In the genomic region with DNA sequence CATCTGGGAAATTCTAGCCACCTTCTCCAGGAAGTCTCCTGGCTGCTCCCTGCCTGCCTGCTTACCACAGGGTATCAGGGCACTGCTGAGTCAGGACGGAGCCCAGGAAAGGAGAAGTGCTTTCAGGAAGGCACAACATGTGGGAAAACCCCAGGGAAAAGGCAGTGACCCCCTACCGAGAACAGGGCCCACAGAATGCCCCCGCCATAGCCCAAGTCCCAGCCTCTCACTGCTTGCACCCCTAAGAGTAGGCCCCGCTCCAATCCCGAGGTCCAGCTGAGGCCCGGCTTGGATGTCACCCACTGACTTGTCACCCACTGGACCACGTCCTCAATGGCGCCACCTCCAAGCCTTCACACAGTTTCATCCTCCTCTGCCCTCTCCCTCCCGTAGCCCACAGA, we compare ENCODE assay signal across 20 cellular contexts. TPM values are rescaled to one million over a fixed set of nuclear protein-coding genes. Genes with fewer than 3 reads are reported as not detected.
DNase-seq lines count a peak whose midpoint lies in the region; ATAC-seq and TF ChIP-seq lines count a peak whose summit lies in the region.
"Had no signal": no experiment of that assay in that cellular context is flagged by ENCODE, and none has a peak within 500 bp of the region (broad histone marks: within the 10 kb centered on the region; RNA-seq: fewer than 3 reads in every experiment).

No MANE protein-coding gene starts in this region.

- peaks cover 41% of the 10 kb centered on the region for H3K4me1 Mint-ChIP-seq in activated naive CD8-positive, alpha-beta T cell treated with anti-CD3 and anti-CD28 coated beads for 36 hours
- peaks cover 49% of the 10 kb centered on the region for H3K4me1 Mint-ChIP-seq in activated naive CD8-positive, alpha-beta T cell treated with anti-CD3 and anti-CD28 coated beads, Interleukin-2, amount 50 U/mL, for 24 hours
- peaks cover 55% of the 10 kb centered on the region for H3K4me1 Mint-ChIP-seq in activated CD8-positive, alpha-beta T cell treated with anti-CD3 and anti-CD28 coated beads for 36 hours (ENCODE audit: low read depth)

- 73 to 87% (median 80%) methylated on average over 8 to 9 of the region's 9 CpGs for WGBS in stomach, 5 donors
- WGBS in GM23248 (ENCODE audit: low coverage in 1 of 2, low lambda C conversion rate in 2 of 2, missing lambda C conversion rate in 2 of 2), 2 experiments, result 75 to 82% methylated on average over 9 of the region's 9 CpGs

- no peak overlapping the region for H3K4me3 Mint-ChIP-seq in activated naive CD8-positive, alpha-beta T cell treated with anti-CD3 and anti-CD28 coated beads for 36 hours
- no peak overlapping the region for H3K4me3 Mint-ChIP-seq in activated naive CD8-positive, alpha-beta T cell treated with anti-CD3 and anti-CD28 coated beads, Interleukin-2, amount 50 U/mL, for 24 hours
- H3K4me3 Mint-ChIP-seq in activated CD8-positive, alpha-beta T cell treated with anti-CD3 and anti-CD28 coated beads for 36 hours, result no peak overlapping the region

- H3F3A ChIP-seq in GM23248 (ENCODE audit: insufficient read depth), result no peaks in the 10 kb centered on the region

- no peaks in the 10 kb centered on the region for H3K9me3 ChIP-seq in left lung
- H3K9me3 ChIP-seq in stomach, result no peaks in the 10 kb centered on the region
- H3K9me3 ChIP-seq in GM23248 (ENCODE audit: low read depth), result no peaks in the 10 kb centered on the region
- H3K9me3 ChIP-seq: ovary had no signal

- DNase-seq in activated naive CD8-positive, alpha-beta T cell treated with anti-CD3 and anti-CD28 coated beads for 36 hours, result no peak
- no peak for DNase-seq in activated naive CD8-positive, alpha-beta T cell treated with anti-CD3 and anti-CD28 coated beads, Interleukin-2, amount 50 U/mL, for 24 hours
- no peak for DNase-seq in activated CD8-positive, alpha-beta T cell treated with anti-CD3 and anti-CD28 coated beads for 36 hours
- peak; percentile 70 to 81 for DNase-seq in left lung
- no peak for DNase-seq in stomach
- no peak for DNase-seq in GM23248
- DNase-seq in EL, result no peak
- DNase-seq: activated CD4-positive, CD25-positive, alpha-beta regulatory T cell treated with anti-CD3 and anti-CD28 coated beads, Interleukin-2, amount 50 U/mL, for 72 hours; activated T-cell treated with anti-CD3 and anti-CD28 coated beads, Interleukin-2, amount 50 U/mL, for 1 hour; foreskin melanocyte; NCI-H1105 treated with DMSO at 0.1 percent for 48 hours; NCI-H82; ovary; RPMI8226; stimulated activated naive CD4-positive, alpha-beta T cell; T-cell had no signal

- peaks cover 0 to 49% of the 10 kb centered on the region in 2 donors for H3K36me3 ChIP-seq in left lung
- H3K36me3 ChIP-seq in stomach, result peaks cover 4 to 49% (median 35%) of the 10 kb centered on the region in 4 donors
- no peaks in the 10 kb centered on the region for H3K36me3 ChIP-seq in GM23248 (ENCODE audit: low read depth)
- H3K36me3 ChIP-seq: ovary had no signal

- peak overlapping the region; percentile 40 for H3K27ac Mint-ChIP-seq in activated naive CD8-positive, alpha-beta T cell treated with anti-CD3 and anti-CD28 coated beads for 36 hours
- H3K27ac Mint-ChIP-seq in activated naive CD8-positive, alpha-beta T cell treated with anti-CD3 and anti-CD28 coated beads, Interleukin-2, amount 50 U/mL, for 24 hours, result no peak overlapping the region
- peak overlapping the region; percentile 50 for H3K27ac Mint-ChIP-seq in activated CD8-positive, alpha-beta T cell treated with anti-CD3 and anti-CD28 coated beads for 36 hours

- TF ChIP-seq EP300 in stomach (IDR thresholded peaks at IDR 0.05), result no peak

- H3K4me3 ChIP-seq in left lung (peak overlapping the region in 1 of 2 donors; percentile 65), stomach (peak overlapping the region in 1 of 4 donors; percentile 8), GM23248 (no peak overlapping the region)
- H3K4me3 ChIP-seq: K562, ovary, smooth muscle cell had no signal

- H3K27ac ChIP-seq in left lung (peak overlapping the region; percentile 36 to 57), stomach (peak overlapping the region in 3 of 5 donors; percentile 0 to 16 (median 10)), GM23248 (no peak overlapping the region)
- H3K27ac ChIP-seq: ovary had no signal

- no peak for TF ChIP-seq CTCF in activated CD8-positive, alpha-beta T cell treated with anti-CD3 and anti-CD28 coated beads for 36 hours (IDR thresholded peaks at IDR 0.05)
- TF ChIP-seq CTCF in left lung (IDR thresholded peaks at IDR 0.05), result no peak
- no peak for TF ChIP-seq CTCF in stomach (IDR thresholded peaks at IDR 0.05)

- H3K9ac ChIP-seq in GM23248, result no peak overlapping the region

- H3K27me3 ChIP-seq in left lung (no peaks in the 10 kb centered on the region), stomach (no peaks in the 10 kb centered on the region), GM23248 (replicated peaks; ENCODE audit: insufficient read depth) (no peaks in the 10 kb centered on the region)
- H3K27me3 ChIP-seq: ovary had no signal

- H4K20me1 ChIP-seq in GM23248 (ENCODE audit: insufficient read depth), result 0 out of 2 replicates have a peak, but pooled peaks cover 3% of the 10 kb centered on the region

- no peaks in the 10 kb centered on the region for H3K27me3 Mint-ChIP-seq in activated naive CD8-positive, alpha-beta T cell treated with anti-CD3 and anti-CD28 coated beads for 36 hours
- H3K27me3 Mint-ChIP-seq in activated naive CD8-positive, alpha-beta T cell treated with anti-CD3 and anti-CD28 coated beads, Interleukin-2, amount 50 U/mL, for 24 hours, result no peaks in the 10 kb centered on the region
- H3K27me3 Mint-ChIP-seq in activated CD8-positive, alpha-beta T cell treated with anti-CD3 and anti-CD28 coated beads for 36 hours, result no peaks in the 10 kb centered on the region
- H3K27me3 Mint-ChIP-seq: T-cell had no signal

- H3K9me2 ChIP-seq in GM23248 (ENCODE audit: insufficient read depth), result no peaks in the 10 kb centered on the region

- POLR2A ChIA-PET in activated CD8-positive, alpha-beta T cell treated with anti-CD3 and anti-CD28 coated beads for 36 hours (lab: Charles Lee), result interaction anchor here (1.2 to 1.3 kb wide), 2 partner anchors 14 to 15 kb away, joined by 3 to 4 read pairs; no protein-coding TSS in a partner anchor

- CTCF ChIA-PET in activated CD8-positive, alpha-beta T cell treated with anti-CD3 and anti-CD28 coated beads for 36 hours (lab: Charles Lee), result interaction anchor here (0.9 to 1.2 kb wide), 3 partner anchors 34 to 460 kb away, joined by 3 to 4 read pairs (median 3); no protein-coding TSS in a partner anchor

- H3K4me1 ChIP-seq in left lung (peaks cover 38 to 95% of the 10 kb centered on the region in 2 donors), stomach (peaks cover 31 to 85% (median 65%) of the 10 kb centered on the region in 4 donors), GM23248 (ENCODE audit: insufficient read depth) (peaks cover 14% of the 10 kb centered on the region)

- intact Hi-C loops in activated CD8-positive, alpha-beta T cell treated with anti-CD3 and anti-CD28 coated beads for 36 hours (cut with micrococcal nuclease), result no loop called here
- intact Hi-C loops in left lung (cut with DNase I) (no loop called here), stomach (cut with DNase I; ENCODE audit: low total_unique reads) (no loop called here)

- no peak for ATAC-seq in activated naive CD8-positive, alpha-beta T cell treated with anti-CD3 and anti-CD28 coated beads, Interleukin-2, amount 50 U/mL, for 24 hours
- no peak for ATAC-seq in activated CD8-positive, alpha-beta T cell treated with anti-CD3 and anti-CD28 coated beads for 36 hours
- ATAC-seq in left lung (no peak), GM18873 (IDR thresholded peaks at IDR 0.05; ENCODE audit: low FRiP score, unreplicated experiment) (no peak)
- ATAC-seq: K562, T-cell had no signal

- no peak for TF ChIP-seq POLR2A in stomach (IDR thresholded peaks at IDR 0.05)

- peaks cover 97% of the 10 kb centered on the region for H3K79me2 ChIP-seq in GM23248 (ENCODE audit: insufficient read depth)

- peaks cover 2% of the 10 kb centered on the region for H3K36me3 Mint-ChIP-seq in activated naive CD8-positive, alpha-beta T cell treated with anti-CD3 and anti-CD28 coated beads for 36 hours
- H3K36me3 Mint-ChIP-seq in activated naive CD8-positive, alpha-beta T cell treated with anti-CD3 and anti-CD28 coated beads, Interleukin-2, amount 50 U/mL, for 24 hours (ENCODE audit: low read depth), result peaks cover 3% of the 10 kb centered on the region
- peaks cover 8% of the 10 kb centered on the region for H3K36me3 Mint-ChIP-seq in activated CD8-positive, alpha-beta T cell treated with anti-CD3 and anti-CD28 coated beads for 36 hours (ENCODE audit: low read depth)

- H2AFZ ChIP-seq in GM23248, result no peak overlapping the region

- no peaks in the 10 kb centered on the region for H3K9me3 Mint-ChIP-seq in activated naive CD8-positive, alpha-beta T cell treated with anti-CD3 and anti-CD28 coated beads for 36 hours
- H3K9me3 Mint-ChIP-seq in activated naive CD8-positive, alpha-beta T cell treated with anti-CD3 and anti-CD28 coated beads, Interleukin-2, amount 50 U/mL, for 24 hours, result no peaks in the 10 kb centered on the region
- no peaks in the 10 kb centered on the region for H3K9me3 Mint-ChIP-seq in activated CD8-positive, alpha-beta T cell treated with anti-CD3 and anti-CD28 coated beads for 36 hours
- H3K9me3 Mint-ChIP-seq: T-cell had no signal

- in situ Hi-C loops in GM23248 (cut with MboI), result loop anchor here (25.0 kb wide), 1 partner anchor 444 kb away; no protein-coding TSS in a partner anchor

- H3K4me2 ChIP-seq in GM23248 (ENCODE audit: unreplicated experiment), result no peak overlapping the region
- H3K4me2 ChIP-seq: smooth muscle cell had no signal

RNA-seq across cellular contexts. Expression of a gene that starts 34.1 kb away (rescaled TPM):
- 10 to 100 TPM; 49.3 to 52.3 TPM for total RNA-seq in activated naive CD8-positive, alpha-beta T cell treated with anti-CD3 and anti-CD28 coated beads for 36 hours
- 10 to 100 TPM; 77.7 to 91.5 TPM for total RNA-seq in activated CD8-positive, alpha-beta T cell treated with anti-CD3 and anti-CD28 coated beads for 36 hours
- total RNA-seq in left lung (100 to 1,000 TPM; 172 to 222 TPM), stomach (100 to 1,000 TPM in 3 of 5 donors, 10 to 100 TPM in 2; 61.9 to 201 (median 127) TPM)
- polyA plus RNA-seq in stomach (10 to 100 TPM; 32.2 to 51.1 (median 38.2) TPM), GM23248 (2016; fragmentation: Nextera tagmentation; extraction: Ambion mirVana) (39.0 and 41.5 TPM in 2 replicates)
- total RNA-seq in GM23248 (2014; rRNA removed; shearing (Covaris generic)), result 73.9 and 92.7 TPM in 2 replicates

RNA-seq across cellular contexts. Expression of a gene that starts 43.9 kb away (rescaled TPM):
- under 1 TPM; 0.37 to 0.42 TPM for total RNA-seq in activated naive CD8-positive, alpha-beta T cell treated with anti-CD3 and anti-CD28 coated beads for 36 hours
- under 1 TPM; 0.14 to 0.72 TPM for total RNA-seq in activated CD8-positive, alpha-beta T cell treated with anti-CD3 and anti-CD28 coated beads for 36 hours
- total RNA-seq in left lung, result 10 to 100 TPM in 1 of 2 donors, 1 to 10 TPM in 1; 9.7 to 13.8 TPM
- 100 to 1,000 TPM in 2 of 5 donors, 10 to 100 TPM in 2, 1 to 10 TPM in 1; 3.5 to 548 (median 35.8) TPM for total RNA-seq in stomach
- 10 to 100 TPM in 2 of 3 donors, 1 to 10 TPM in 1; 4.7 to 17.8 (median 14.1) TPM for polyA plus RNA-seq in stomach
- 0.25 and 2.3 TPM in 2 replicates for total RNA-seq in GM23248 (2014; rRNA removed; shearing (Covaris generic))
- polyA plus RNA-seq in GM23248 (2016; fragmentation: Nextera tagmentation; extraction: Ambion mirVana), result 0.29 and 1.0 TPM in 2 replicates
- total RNA-seq: chondrocyte, smooth muscle cell had no signal

Comparison
In these comparisons a context has a peak if more than half of its experiments do, and no peak if none do; other contexts are left out.
1. DNase-seq: peak in left lung (2 of 2); none in activated naive CD8-positive, alpha-beta T cell treated with anti-CD3 and anti-CD28 coated beads for 36 hours (single experiment), activated naive CD8-positive, alpha-beta T cell treated with anti-CD3 and anti-CD28 coated beads, Interleukin-2, amount 50 U/mL, for 24 hours (single experiment), activated CD8-positive, alpha-beta T cell treated with anti-CD3 and anti-CD28 coated beads for 36 hours (single experiment), stomach (single experiment), GM23248 (single experiment) and EL (single experiment).